In the genomic region with DNA sequence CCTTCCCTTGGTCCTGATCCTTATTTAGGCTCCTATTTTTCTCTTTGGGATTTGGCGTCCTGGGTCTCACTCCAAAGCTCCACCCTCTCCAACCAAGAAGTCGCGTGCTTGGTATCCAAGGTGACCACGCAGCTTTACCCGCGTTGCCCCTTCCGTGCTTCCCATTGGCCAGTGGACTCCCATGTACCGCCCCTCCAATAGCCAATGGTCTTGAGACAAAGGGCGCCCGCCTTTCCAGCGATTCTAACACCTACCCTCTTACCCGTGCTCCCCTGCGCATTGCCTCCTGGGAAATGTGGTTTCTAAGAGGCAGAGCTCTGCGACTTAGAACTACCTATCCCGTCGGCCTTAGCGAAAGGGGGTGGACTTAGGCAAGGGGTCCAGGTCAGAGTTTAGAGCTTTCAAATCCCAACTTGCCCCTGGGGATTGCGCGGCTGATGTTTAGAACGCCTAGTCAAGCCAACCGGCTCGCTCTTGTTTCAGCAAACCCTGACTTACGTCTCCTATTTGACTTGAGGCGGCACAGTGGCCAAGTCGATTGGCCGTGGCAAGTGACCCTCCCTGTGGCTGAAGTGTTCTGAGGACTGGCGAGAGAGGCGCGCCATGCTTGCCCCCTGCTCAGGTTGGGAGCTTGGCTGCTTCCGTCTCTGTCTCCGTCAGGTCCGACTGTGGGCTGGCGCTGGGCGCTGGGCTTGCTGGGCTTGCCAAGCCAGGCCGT, we compare ENCODE assay signal across 8 cellular contexts. TPM values are rescaled to one million over a fixed set of nuclear protein-coding genes. Genes with fewer than 3 reads are reported as not detected.
A peak's percentile ranks its signal among the peaks of the same experiment; 100 is the strongest.
DNase-seq lines count a peak whose midpoint lies in the region; ATAC-seq and TF ChIP-seq lines count a peak whose summit lies in the region.
"Not testable (repeated sequence)": the region's sequence is repeated elsewhere in the genome, so short reads cannot be mapped to it uniquely, and the experiment has no call there.

Gene FAM185A (plus strand): TSS at position 395 of the 718 bp plus-strand sequence. CDS start 209 bp downstream, at position 604.

- H3K36me3 Mint-ChIP-seq in CD14-positive monocyte: not testable (repeated sequence)

- not testable (repeated sequence) for H3K27me3 Mint-ChIP-seq in CD14-positive monocyte (ENCODE audit: low read depth in 3 of 3)

- peak within 1 kb of the TSS; percentile 94 to 97 for H3K4me3 Mint-ChIP-seq in CD14-positive monocyte

- H3K9me3 Mint-ChIP-seq in CD14-positive monocyte: not testable (repeated sequence)

- intact Hi-C loops in CD14-positive monocyte (cut with micrococcal nuclease): not testable (repeated sequence)

- ATAC-seq in GM19395 (IDR thresholded peaks at IDR 0.05; ENCODE audit: unreplicated experiment) (peak; percentile 98), HG03558 (IDR thresholded peaks at IDR 0.05; ENCODE audit: extremely low read depth, unreplicated experiment) (peak; percentile 94), left lobe of liver (peak; percentile 95)

- DNase-seq in CD14-positive monocyte (ENCODE audit: low spot score) (peak; percentile 97), NCI-H748 (lab: John Stamatoyannopoulos, UW; ENCODE audit: unreplicated experiment) (peak; percentile 100), dermis blood vessel endothelial cell (peak; percentile 100), left lobe of liver (ENCODE audit: low spot score) (peak; percentile 99)
- peak; percentile 81 to 96 for DNase-seq in activated CD4-positive, alpha-beta T cell treated with anti-CD3 and anti-CD28 coated beads, Interleukin-2, amount 50 U/mL, for 24 hours (ENCODE audit: low read depth in 1 of 2, low spot score in 1 of 2)
- DNase-seq in stimulated activated CD4-positive, alpha-beta T cell treated with anti-CD3 and anti-CD28 coated beads, Interleukin-2, amount 100 ng/mL, for 24 hours: peak; percentile 93 to 94

- H3K4me1 Mint-ChIP-seq in CD14-positive monocyte: peaks cover 14% of the 10 kb centered on the region

- not testable (repeated sequence) for TF ChIP-seq CTCF in CD14-positive monocyte (IDR thresholded peaks at IDR 0.05)

- peak within 1 kb of the TSS; percentile 80 to 91 (median 87) for H3K27ac Mint-ChIP-seq in CD14-positive monocyte

RNA-seq across cellular contexts. Expression of gene FAM185A, which starts in this region (rescaled TPM):
- 1 to 10 TPM; 4.8 to 6.8 TPM for polyA plus RNA-seq in CD14-positive monocyte
- total RNA-seq in dermis blood vessel endothelial cell (9.2 and 9.4 TPM in 2 replicates), left lobe of liver (8.2 TPM)

Comparison
In these comparisons a context has a peak if more than half of its experiments do, and no peak if none do; other contexts are left out.
1. Peak in every context shown above with its lines: DNase-seq and ATAC-seq.